ENCODE assay signal across 20 cellular contexts in genomic region chr2:237198144-237198900, GRCh38.
DNase-seq lines count a peak whose midpoint lies in the region; ATAC-seq, FAIRE-seq and TF ChIP-seq lines count a peak whose summit lies in the region.
"Had no signal": no experiment of that assay in that cellular context is flagged by ENCODE, and none has a peak within 500 bp of the region (broad histone marks: within the 10 kb centered on the region; RNA-seq: fewer than 3 reads in every experiment).

No MANE protein-coding gene starts in this region.

- H3K27me3 Mint-ChIP-seq in effector memory CD8-positive, alpha-beta T cell = peaks cover 35 to 82% of the 10 kb centered on the region in 2 donors

- H3K4me1 ChIP-seq in H1 (replicated peaks in 1 of 4; ENCODE audit: control insufficient read depth in 3 of 4, insufficient read depth in 4 of 4, low read length in 3 of 4) (peaks cover 4 to 23% (median 15%) of the 10 kb centered on the region in 4 experiments), mesodermal cell (ENCODE audit: control insufficient read depth, insufficient read depth, low read length, poor library complexity, severe bottlenecking) (peaks cover 48% of the 10 kb centered on the region), thyroid gland (peaks cover 10 to 20% of the 10 kb centered on the region in 2 donors)

- no peak overlapping the region for H3K4me3 Mint-ChIP-seq in effector memory CD8-positive, alpha-beta T cell
- H3K4me3 Mint-ChIP-seq: brain, memory B cell, neural crest cell had no signal

- H3K27ac ChIP-seq in H1 (ENCODE audit: low read depth, low read length) (no peak overlapping the region; the same call in 1 of the 2 replicates), mesodermal cell (ENCODE audit: low read depth, low read length, severe bottlenecking) (peak overlapping the region; percentile 18), thyroid gland (no peak overlapping the region), caudate nucleus (ENCODE audit: low read depth, low read length) (no peak overlapping the region)

- DNase-seq in DMS53 treated with DMSO at 0.1 percent for 48 hours (lab: John Stamatoyannopoulos, UW; ENCODE audit: unreplicated experiment) (peak; percentile 27), NCI-H69 (lab: John Stamatoyannopoulos, UW) (peak; percentile 6), H1 (ENCODE audit: low read depth in 1 of 2, low spot score in 2 of 2) (no peak), thyroid gland (no peak), caudate nucleus (lab: John Stamatoyannopoulos, UW) (no peak)
- no peak for DNase-seq in effector memory CD8-positive, alpha-beta T cell
- DNase-seq: activated CD4-positive, CD25-positive, alpha-beta regulatory T cell treated with anti-CD3 and anti-CD28 coated beads, Interleukin-2, amount 50 U/mL, for 72 hours; activated CD8-positive, alpha-beta memory T cell treated with anti-CD3 and anti-CD28 coated beads, Interleukin-2, amount 50 U/mL, for 4 hours; activated naive CD4-positive, alpha-beta T cell; effector CD8-positive, alpha-beta T cell; Kasumi-1; stimulated activated naive CD8-positive, alpha-beta T cell treated with anti-CD3 and anti-CD28 coated beads, Interleukin-15, Interleukin-2, amounts not matched to agents 100 U/mL and 50 U/mL, for 24 hours; T-helper 2 cell had no signal

- no peak overlapping the region for H3K9ac ChIP-seq in H1 (replicated peaks in 1 of 4; ENCODE audit: extremely low read depth in 1 of 4, low read depth in 3 of 4, low read length in 3 of 4)

- H3K4me3 ChIP-seq in H1 (ENCODE audit: extremely low read depth in 1 of 4, insufficient read depth in 2 of 4, low read depth in 3 of 4, low read length in 4 of 4) = peak overlapping the region in 1 of 4 experiments; percentile 7; a peak in 1 of 8 replicates
- no peak overlapping the region for H3K4me3 ChIP-seq in mesodermal cell (ENCODE audit: extremely low read depth, insufficient read depth, low read length, poor library complexity, severe bottlenecking)
- H3K4me3 ChIP-seq in thyroid gland (replicated peaks in 1 of 3) = no peak overlapping the region
- H3K4me3 ChIP-seq: GM12878 had no signal

- no peak overlapping the region for H3K27ac Mint-ChIP-seq in effector memory CD8-positive, alpha-beta T cell
- H3K27ac Mint-ChIP-seq: memory B cell had no signal

- FAIRE-seq in H1 (lab: Jason Lieb, UNC) = no peak
- FAIRE-seq: G401.6, GM12878 had no signal

- H3K4me2 ChIP-seq in H1 (ENCODE audit: insufficient read depth in 1 of 2, low read depth in 2 of 2, low read length in 2 of 2) = peak overlapping the region; percentile 26 to 37; a peak in 3 of 4 replicates

- peak overlapping the region; percentile 20 for H4K5ac ChIP-seq in H1 (ENCODE audit: insufficient read length, low read depth, low read length)

- no peak overlapping the region for H3K14ac ChIP-seq in H1 (ENCODE audit: insufficient read length)

- H3K23me2 ChIP-seq in H1 (ENCODE audit: low read depth, low read length) = no peaks in the 10 kb centered on the region

- H3K4me1 Mint-ChIP-seq in effector memory CD8-positive, alpha-beta T cell (ENCODE audit: low read depth in 2 of 2) = no peaks in the 10 kb centered on the region
- H3K4me1 Mint-ChIP-seq: memory B cell had no signal

- WGBS in H1 (ENCODE audit: extremely low coverage in 1 of 2, insufficient coverage in 1 of 2, insufficient read length in 1 of 2, insufficient replicate concordance in 2 of 2, low coverage in 1 of 2, low lambda C conversion rate in 2 of 2, missing lambda C conversion rate in 1 of 2), 2 experiments = 66% methylated on average over 2 of the region's 2 CpGs; no CpG with 5 or more reads in 1 of the 2 experiments
- WGBS in mesodermal cell (ENCODE audit: insufficient coverage in 2 of 2), 2 experiments = 67% methylated on average over 1 of the region's 2 CpGs; no CpG with 5 or more reads in 1 of the 2 experiments
- 88 to 92% methylated on average over 2 of the region's 2 CpGs for WGBS in thyroid gland, 2 donors

- no peaks in the 10 kb centered on the region for H3K9me3 Mint-ChIP-seq in effector memory CD8-positive, alpha-beta T cell
- H3K9me3 Mint-ChIP-seq: memory B cell, neural crest cell had no signal

- H2BK5ac ChIP-seq in H1 (ENCODE audit: low read depth, low read length) = peak overlapping the region; percentile 67; the same call in 1 of the 2 replicates

- no peaks in the 10 kb centered on the region for H4K20me1 ChIP-seq in H1 (replicated peaks in 1 of 2; ENCODE audit: control insufficient read depth in 1 of 2, insufficient read depth in 2 of 2, low read length in 2 of 2)

- H2AFZ ChIP-seq in H1 (ENCODE audit: low read length) = no peak overlapping the region

- ATAC-seq in HG03520 (IDR thresholded peaks at IDR 0.05; ENCODE audit: unreplicated experiment) = no peak
- ATAC-seq in effector memory CD8-positive, alpha-beta T cell (replicated peaks) = no peak
- ATAC-seq: GM12878; stimulated activated naive CD8-positive, alpha-beta T cell treated with anti-CD3 and anti-CD28 coated beads, Interleukin-15, Interleukin-2, amounts not matched to agents 100 U/mL and 50 U/mL, for 24 hours had no signal

- no peak for TF ChIP-seq CTCF in H1 (IDR thresholded peaks at IDR 0.05; ENCODE audit: control extremely low read depth in 1 of 3, insufficient read depth in 1 of 3, low read depth in 1 of 3, low read length in 3 of 3)
- no peak for TF ChIP-seq CTCF in thyroid gland (IDR thresholded peaks at IDR 0.05)

- H3K23ac ChIP-seq in H1 (ENCODE audit: insufficient read length) = no peak overlapping the region

- no peak overlapping the region; the same call in 1 of the 2 replicates for H2BK12ac ChIP-seq in H1 (ENCODE audit: low read depth, low read length)

- H3K27me3 ChIP-seq in H1 (replicated peaks in 1 of 4; ENCODE audit: control insufficient read depth in 3 of 4, extremely low read depth in 1 of 4, insufficient read depth in 3 of 4, low read length in 3 of 4) (no peaks in the 10 kb centered on the region; a peak in 3 of 7 replicates), thyroid gland (no peaks in the 10 kb centered on the region)

- POLR2A ChIA-PET in H1 (lab: Charles Lee; ENCODE audit: partially characterized antibody) = no interaction called here

- TF ChIP-seq POLR2A in H1 (IDR thresholded peaks at IDR 0.05; ENCODE audit: control extremely low read depth in 1 of 2, low read depth in 2 of 2, low read length in 2 of 2) = no peak
- TF ChIP-seq POLR2A in thyroid gland (IDR thresholded peaks at IDR 0.05) = no peak

- 0 out of 2 replicates have a peak overlapping the region, but pooled peaks have one; percentile 10 for H3K18ac ChIP-seq in H1 (ENCODE audit: extremely low read depth, low read length)

- H4K91ac ChIP-seq in H1 (replicated peaks; ENCODE audit: insufficient read length, low read length) = peak overlapping the region; percentile 45

- no peaks in the 10 kb centered on the region for H3K79me1 ChIP-seq in H1 (ENCODE audit: low read depth, low read length)

- H2AK5ac ChIP-seq in H1 (ENCODE audit: low read depth, low read length) = no peak overlapping the region

- peak overlapping the region; percentile 81 for H2BK120ac ChIP-seq in H1 (replicated peaks; ENCODE audit: low read depth, low read length)

- H3K56ac ChIP-seq in H1 (replicated peaks; ENCODE audit: insufficient read length, low read depth, low read length) = no peak overlapping the region

- TF ChIP-seq RAD21 in H1 (IDR thresholded peaks at IDR 0.05 in 1 of 2, conservative IDR thresholded peaks at IDR 0.05 in 1 of 2; ENCODE audit: low read depth in 2 of 2, low read length in 2 of 2) = no peak

- no peaks in the 10 kb centered on the region for H3K36me3 ChIP-seq in H1 (ENCODE audit: control insufficient read depth in 2 of 4, insufficient read depth in 4 of 4, low read length in 3 of 4)
- H3K36me3 ChIP-seq in mesodermal cell (ENCODE audit: control insufficient read depth, insufficient read depth, low read length) = no peaks in the 10 kb centered on the region
- H3K36me3 ChIP-seq in thyroid gland = no peaks in the 10 kb centered on the region

- 0 out of 2 replicates have a peak overlapping the region, but pooled peaks have one; percentile 26 for H2BK20ac ChIP-seq in H1 (ENCODE audit: low read length)

- TF ChIP-seq EP300 in H1 (IDR thresholded peaks at IDR 0.05; ENCODE audit: borderline replicate concordance in 1 of 2, low read depth in 2 of 2, low read length in 2 of 2) = no peak

- no peaks in the 10 kb centered on the region for H3K36me3 Mint-ChIP-seq in effector memory CD8-positive, alpha-beta T cell (ENCODE audit: insufficient read depth)
- H3K36me3 Mint-ChIP-seq: brain, memory B cell had no signal

- CTCF ChIA-PET in H1 (lab: Charles Lee; ENCODE audit: partially characterized antibody) = interaction anchor here (1.4 to 2.0 kb wide), 3 partner anchors 8 to 223 kb away, joined by 3 to 8 read pairs (median 6); no protein-coding TSS in a partner anchor

- no peak overlapping the region for H2BK15ac ChIP-seq in H1 (ENCODE audit: low read length)

- H3K4ac ChIP-seq in H1 (replicated peaks; ENCODE audit: insufficient read length, low read depth, low read length) = no peak overlapping the region

- H4K8ac ChIP-seq in H1 (ENCODE audit: extremely low read depth, insufficient read depth, low read length) = no peak overlapping the region

- intact Hi-C loops in thyroid gland (cut with DNase I) = no loop called here

- H3K9me3 ChIP-seq in H1 (ENCODE audit: insufficient read depth in 2 of 2, low read depth in 1 of 2, low read length in 1 of 2) = no peaks in the 10 kb centered on the region; a peak in 1 of 4 replicates
- H3K9me3 ChIP-seq in mesodermal cell (ENCODE audit: control insufficient read depth, low read length) = peaks cover 25% of the 10 kb centered on the region
- no peaks in the 10 kb centered on the region for H3K9me3 ChIP-seq in thyroid gland

- H3K79me2 ChIP-seq in H1 (ENCODE audit: control insufficient read depth in 1 of 2, insufficient read depth in 2 of 2, low read length in 2 of 2) = no peaks in the 10 kb centered on the region

TF ChIP-seq in H1, 55 proteins besides CTCF, POLR2A, EP300 and RAD21:
- TF ChIP-seq TEAD4 (IDR thresholded peaks at IDR 0.05; ENCODE audit: low read depth, low read length) = 0 out of 2 replicates have a peak, but pooled peaks have one; percentile 19
- TF ChIP-seq CBX8 (IDR thresholded peaks at IDR 0.05; ENCODE audit: borderline replicate concordance, low read depth, low read length) = no peak

Comparison
In these comparisons a context has a peak if more than half of its experiments do, and no peak if none do; other contexts are left out.
1. DNase-seq: peak in DMS53 treated with DMSO at 0.1 percent for 48 hours (single experiment) and NCI-H69 (single experiment); none in H1 (0 of 2), thyroid gland (0 of 2), caudate nucleus (0 of 61) and effector memory CD8-positive, alpha-beta T cell (0 of 3).